ENCODE assay signal across 10 cellular contexts in the genomic region with DNA sequence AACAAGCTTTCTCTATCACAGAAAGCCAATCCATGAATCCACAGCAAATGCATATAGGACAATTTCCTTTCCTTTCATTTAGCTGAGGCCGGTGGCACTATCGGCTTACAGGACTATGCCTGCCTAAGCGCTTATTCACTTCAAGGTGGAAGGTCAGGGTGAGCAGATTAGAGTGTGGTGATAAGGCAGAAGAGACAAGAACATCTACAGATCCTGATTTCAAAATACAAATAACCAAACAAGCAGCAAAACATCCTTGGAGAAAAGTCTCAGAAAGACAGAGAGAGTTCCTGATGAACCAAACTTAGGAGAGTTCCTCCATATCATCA. TPM values are rescaled to one million over a fixed set of nuclear protein-coding genes. Genes with fewer than 3 reads are reported as not detected.
A peak's percentile ranks its signal among the peaks of the same experiment; 100 is the strongest.
DNase-seq lines count a peak whose midpoint lies in the region; ATAC-seq and TF ChIP-seq lines count a peak whose summit lies in the region.
"Had no signal": no experiment of that assay in that cellular context is flagged by ENCODE, and none has a peak within 500 bp of the region (broad histone marks: within the 10 kb centered on the region; RNA-seq: fewer than 3 reads in every experiment).

No MANE protein-coding gene starts in this region.

- H3K36me3 ChIP-seq in lung (ENCODE audit: control insufficient read depth in 2 of 2, insufficient read depth in 2 of 2, low read length in 2 of 2) (no peaks in the 10 kb centered on the region), upper lobe of left lung (peaks cover 0 to 8% (median 0%) of the 10 kb centered on the region in 4 donors)

- H3K4me1 ChIP-seq in lung (ENCODE audit: control insufficient read depth in 2 of 2, insufficient read depth in 2 of 2, low read length in 2 of 2) (peaks cover 3 to 15% of the 10 kb centered on the region in 2 donors), upper lobe of left lung (peaks cover 31 to 55% (median 42%) of the 10 kb centered on the region in 4 donors)

- peaks cover 16% of the 10 kb centered on the region for H3K36me3 Mint-ChIP-seq in brain

- no peak for TF ChIP-seq EP300 in upper lobe of left lung (IDR thresholded peaks at IDR 0.05)

- H3K4me1 Mint-ChIP-seq in brain, result peaks cover 73% of the 10 kb centered on the region

- H3K27ac ChIP-seq in lung (ENCODE audit: low read depth in 1 of 2, low read length in 1 of 2), result peak overlapping the region; percentile 79 to 86
- H3K27ac ChIP-seq in upper lobe of left lung, result peak overlapping the region; percentile 63 to 84 (median 74)

- no peaks in the 10 kb centered on the region for H3K9me3 ChIP-seq in lung (ENCODE audit: control insufficient read depth in 2 of 2, insufficient read depth in 1 of 2, low read length in 1 of 2)
- no peaks in the 10 kb centered on the region for H3K9me3 ChIP-seq in upper lobe of left lung

- H3K4me3 ChIP-seq in lung, result no peak overlapping the region
- no peak overlapping the region for H3K4me3 ChIP-seq in upper lobe of left lung

- TF ChIP-seq CTCF in brain (conservative IDR thresholded peaks at IDR 0.05) (no peak), lung (IDR thresholded peaks at IDR 0.05; ENCODE audit: control extremely low read depth, extremely low read depth) (no peak), upper lobe of left lung (IDR thresholded peaks at IDR 0.05) (no peak)

- ATAC-seq in lung (ENCODE audit: insufficient read depth, low FRiP score) (no peak), upper lobe of left lung (ENCODE audit: low FRiP score in 2 of 2) (no peak)

- H3K27me3 ChIP-seq in lung (ENCODE audit: control insufficient read depth, insufficient read depth), result no peaks in the 10 kb centered on the region
- H3K27me3 ChIP-seq in upper lobe of left lung, result no peaks in the 10 kb centered on the region

- peaks cover 0 to 2% (median 0%) of the 10 kb centered on the region in 5 experiments for H3K9me3 Mint-ChIP-seq in brain
- H3K9me3 Mint-ChIP-seq: activated T-helper 1 cell treated with anti-CD3 and anti-CD28 coated beads, Interleukin-12 subunit alpha, Interleukin-12 subunit beta, Interleukin-2, Interleukin-4 antibody, amounts not matched to agents 30 ng/mL and 10 ng/mL and 1 ng/mL, durations not matched to agents 14 hours and 24 hours and 36 hours had no signal

- WGBS in lung, 2 donors, result 45 to 58% methylated on average over 3 of the region's 3 CpGs
- WGBS in upper lobe of left lung, 2 donors, result 64 to 65% methylated on average over 3 of the region's 3 CpGs

- TF ChIP-seq POLR2A in upper lobe of left lung (IDR thresholded peaks at IDR 0.05), result no peak

- peaks cover 3% of the 10 kb centered on the region for H3K27me3 Mint-ChIP-seq in brain

- DNase-seq in NCI-H82 (lab: John Stamatoyannopoulos, UW), result peak; percentile 0
- no peak for DNase-seq in NCI-H82 treated with DMSO at 0.1 percent for 48 hours (lab: John Stamatoyannopoulos, UW; ENCODE audit: unreplicated experiment)
- no peak for DNase-seq in lung (ENCODE audit: low spot score)
- DNase-seq in upper lobe of left lung, result no peak
- no peak for DNase-seq in NCI-H1048 (lab: John Stamatoyannopoulos, UW)
- DNase-seq in hypothalamus (lab: John Stamatoyannopoulos, UW), result no peak
- no peak for DNase-seq in activated naive CD4-positive, alpha-beta T cell (lab: John Stamatoyannopoulos, UW)
- DNase-seq: NCI-H510A treated with DMSO at 0.1 percent for 48 hours had no signal

- H3K27ac Mint-ChIP-seq in brain, result peak overlapping the region in 2 of 5 experiments; percentile 34 to 71
- H3K27ac Mint-ChIP-seq: activated T-helper 1 cell treated with anti-CD3 and anti-CD28 coated beads, Interleukin-12 subunit alpha, Interleukin-12 subunit beta, Interleukin-2, Interleukin-4 antibody, amounts not matched to agents 30 ng/mL and 10 ng/mL and 1 ng/mL, durations not matched to agents 14 hours and 24 hours and 36 hours had no signal

- H3K4me3 Mint-ChIP-seq in brain, result peak overlapping the region in 3 of 5 experiments; percentile 35 to 51 (median 41)
- H3K4me3 Mint-ChIP-seq: activated T-helper 1 cell treated with anti-CD3 and anti-CD28 coated beads, Interleukin-12 subunit alpha, Interleukin-12 subunit beta, Interleukin-2, Interleukin-4 antibody, amounts not matched to agents 30 ng/mL and 10 ng/mL and 1 ng/mL, durations not matched to agents 14 hours and 24 hours and 36 hours had no signal

RNA-seq across cellular contexts. Expression of gene MEF2C, which starts 57.2 kb away (rescaled TPM):
- polyA plus RNA-seq in brain (ENCODE audit: insufficient read depth, low read depth, low replicate concordance) (9.8 TPM), lung (10 to 100 TPM in 1 of 2 donors, 1 to 10 TPM in 1; 9.1 to 10.3 TPM)
- total RNA-seq in lung (100 to 1,000 TPM in 1 of 2 donors, 10 to 100 TPM in 1; 47.3 to 138 TPM), upper lobe of left lung (10 to 100 TPM; 20.5 to 46.2 (median 35.8) TPM)
